Comparison of ENCODE assay signal across 8 cellular contexts in genomic region chr19:2782936-2783780, GRCh38. TPM values are rescaled to one million over a fixed set of nuclear protein-coding genes. Genes with fewer than 3 reads are reported as not detected.
DNase-seq lines count a peak whose midpoint lies in the region; ATAC-seq, FAIRE-seq and TF ChIP-seq lines count a peak whose summit lies in the region.

A gene with protein sequence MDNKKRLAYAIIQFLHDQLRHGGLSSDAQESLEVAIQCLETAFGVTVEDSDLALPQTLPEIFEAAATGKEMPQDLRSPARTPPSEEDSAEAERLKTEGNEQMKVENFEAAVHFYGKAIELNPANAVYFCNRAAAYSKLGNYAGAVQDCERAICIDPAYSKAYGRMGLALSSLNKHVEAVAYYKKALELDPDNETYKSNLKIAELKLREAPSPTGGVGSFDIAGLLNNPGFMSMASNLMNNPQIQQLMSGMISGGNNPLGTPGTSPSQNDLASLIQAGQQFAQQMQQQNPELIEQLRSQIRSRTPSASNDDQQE (minus strand): TSS chr19:2783273. CDS start chr19:2769068, 14,205 bp downstream.

- H3K36me3 Mint-ChIP-seq in activated T-cell treated with anti-CD3 and anti-CD28 coated beads, Interleukin-2, amount 50 U/mL, for 72 hours (ENCODE audit: insufficient read depth in 2 of 2) = no peaks in the 10 kb centered on the region

- peaks cover 5% of the 10 kb centered on the region for H3F3A ChIP-seq in DOHH2 (ENCODE audit: control insufficient read depth, insufficient read depth)

- H4K20me1 ChIP-seq in DOHH2 (ENCODE audit: control insufficient read depth, insufficient read depth, low read depth, low read length) = peaks cover 28% of the 10 kb centered on the region

- intact Hi-C loops in esophagus muscularis mucosa (cut with DNase I) = no loop called here

- H3K9me3 ChIP-seq in DOHH2 (ENCODE audit: control insufficient read depth, insufficient read depth, low read length) (no peaks in the 10 kb centered on the region), KOPT-K1 (ENCODE audit: insufficient read depth, low read length, poor library complexity, severe bottlenecking) (no peaks in the 10 kb centered on the region), esophagus muscularis mucosa (no peaks in the 10 kb centered on the region), muscle layer of duodenum (ENCODE audit: control insufficient read depth in 1 of 2, low read length in 2 of 2) (no peaks in the 10 kb centered on the region)

- H3K4me1 Mint-ChIP-seq in activated T-cell treated with anti-CD3 and anti-CD28 coated beads, Interleukin-2, amount 50 U/mL, for 72 hours (ENCODE audit: low read depth) = peaks cover 60% of the 10 kb centered on the region

- peak; percentile 75 for TF ChIP-seq POLR2A in esophagus muscularis mucosa (IDR thresholded peaks at IDR 0.05; ENCODE audit: low read depth)

- H3K4me3 Mint-ChIP-seq in activated T-cell treated with anti-CD3 and anti-CD28 coated beads, Interleukin-2, amount 50 U/mL, for 72 hours = peak within 1 kb of the TSS; percentile 79 to 97

- H3K27ac Mint-ChIP-seq in activated T-cell treated with anti-CD3 and anti-CD28 coated beads, Interleukin-2, amount 50 U/mL, for 72 hours = peak within 1 kb of the TSS; percentile 82

- peaks cover 85% of the 10 kb centered on the region for H3K79me2 ChIP-seq in DOHH2 (ENCODE audit: control insufficient read depth, low read length)

- peak within 1 kb of the TSS; percentile 81 for H3K27ac ChIP-seq in DOHH2 (ENCODE audit: low read depth, low read length)
- peak within 1 kb of the TSS; percentile 86 for H3K27ac ChIP-seq in KOPT-K1 (ENCODE audit: low read depth, low read length, poor library complexity, severe bottlenecking)
- H3K27ac ChIP-seq in esophagus muscularis mucosa (replicated peaks in 1 of 4) = peak within 1 kb of the TSS; percentile 93 to 98 (median 97)
- H3K27ac ChIP-seq in muscle layer of duodenum (ENCODE audit: low read length) = peak within 1 kb of the TSS; percentile 91

- DNase-seq in RCC 7860 (ENCODE audit: low spot score) (peak; percentile 97), esophagus muscularis mucosa (ENCODE audit: extremely low spot score) (peak; percentile 100)
- peak; percentile 96 to 98 for DNase-seq in activated T-cell treated with anti-CD3 and anti-CD28 coated beads, Interleukin-2, amount 50 U/mL, for 72 hours
- DNase-seq in stimulated activated CD8-positive, alpha-beta memory T cell treated with anti-CD3 and anti-CD28 coated beads, Interleukin-7, amount 100 ng/mL, for 4 hours (ENCODE audit: low read depth in 2 of 2) = peak; percentile 95

- TF ChIP-seq CTCF in DOHH2 (IDR thresholded peaks at IDR 0.05; ENCODE audit: low read depth, low read length, poor library complexity, severe bottlenecking) (peak; percentile 44), esophagus muscularis mucosa (IDR thresholded peaks at IDR 0.05) (peak; percentile 37 to 67 (median 47))

- H3K27me3 ChIP-seq in DOHH2 (ENCODE audit: control insufficient read depth, low read length) (no peaks in the 10 kb centered on the region), esophagus muscularis mucosa (no peaks in the 10 kb centered on the region), muscle layer of duodenum (ENCODE audit: low read depth, low read length) (no peaks in the 10 kb centered on the region)

- no peaks in the 10 kb centered on the region for H3K27me3 Mint-ChIP-seq in activated T-cell treated with anti-CD3 and anti-CD28 coated beads, Interleukin-2, amount 50 U/mL, for 72 hours (ENCODE audit: low read depth)

- H3K4me1 ChIP-seq in DOHH2 (ENCODE audit: control insufficient read depth, low read length) = peaks cover 72% of the 10 kb centered on the region
- peaks cover 63 to 84% (median 71%) of the 10 kb centered on the region in 4 donors for H3K4me1 ChIP-seq in esophagus muscularis mucosa
- peaks cover 8 to 57% of the 10 kb centered on the region in 2 donors for H3K4me1 ChIP-seq in muscle layer of duodenum (ENCODE audit: control insufficient read depth in 1 of 2, insufficient read depth in 2 of 2, low read length in 2 of 2)

- H3K9me3 Mint-ChIP-seq in activated T-cell treated with anti-CD3 and anti-CD28 coated beads, Interleukin-2, amount 50 U/mL, for 72 hours = no peaks in the 10 kb centered on the region

- H3K36me3 ChIP-seq in DOHH2 (ENCODE audit: control insufficient read depth, low read length) (peaks cover 68% of the 10 kb centered on the region), KOPT-K1 (ENCODE audit: insufficient read depth, low read length) (peaks cover 44% of the 10 kb centered on the region), esophagus muscularis mucosa (peaks cover 0 to 7% (median 2%) of the 10 kb centered on the region in 4 donors), muscle layer of duodenum (ENCODE audit: control insufficient read depth in 1 of 2, insufficient read depth in 2 of 2, low read length in 2 of 2) (peaks cover 0 to 1% of the 10 kb centered on the region in 2 donors)

- peak within 1 kb of the TSS; percentile 93 for H3K4me2 ChIP-seq in DOHH2 (ENCODE audit: low read length)

- peak; percentile 80 for FAIRE-seq in RCC 7860 (lab: Jason Lieb, UNC)

- ATAC-seq in GM21786 (IDR thresholded peaks at IDR 0.05; ENCODE audit: unreplicated experiment) = peak; percentile 78
- peak; percentile 85 for ATAC-seq in activated T-cell treated with anti-CD3 and anti-CD28 coated beads, Interleukin-2, amount 50 U/mL, for 72 hours (replicated peaks in 1 of 2)

- H3K4me3 ChIP-seq in DOHH2 (ENCODE audit: low read length) (peak within 1 kb of the TSS; percentile 94), esophagus muscularis mucosa (peak within 1 kb of the TSS; percentile 91 to 100 (median 99)), muscle layer of duodenum (ENCODE audit: low read depth in 1 of 2, low read length in 2 of 2) (peak within 1 kb of the TSS; percentile 81 to 97)

- 4% methylated on average over 34 of the region's 68 CpGs for WGBS in esophagus muscularis mucosa

- TF ChIP-seq EP300 in esophagus muscularis mucosa (IDR thresholded peaks at IDR 0.05) = no peak

- no peaks in the 10 kb centered on the region for H3K9me2 ChIP-seq in DOHH2 (replicated peaks; ENCODE audit: control insufficient read depth, low read length)

RNA-seq across cellular contexts. Expression of the gene that starts here (rescaled TPM):
- 10 to 100 TPM; 45.1 to 63.7 TPM for total RNA-seq in activated T-cell treated with anti-CD3 and anti-CD28 coated beads, Interleukin-2, amount 50 U/mL, for 72 hours
- total RNA-seq in esophagus muscularis mucosa = 10 to 100 TPM; 53.6 to 71.2 (median 59.2) TPM

Comparison
In these comparisons a context has a peak if more than half of its experiments do, and no peak if none do; other contexts are left out.
1. Peak in every context shown above with its lines: DNase-seq, ATAC-seq, H3K4me3 ChIP-seq and H3K27ac ChIP-seq.